ENCODE assay signal across 12 cellular contexts in genomic region chr7:91565499-91566331, GRCh38.
DNase-seq lines count a peak whose midpoint lies in the region; ATAC-seq and TF ChIP-seq lines count a peak whose summit lies in the region.
"Had no signal": no experiment of that assay in that cellular context is flagged by ENCODE, and none has a peak within 500 bp of the region (broad histone marks: within the 10 kb centered on the region; RNA-seq: fewer than 3 reads in every experiment).

No MANE protein-coding gene starts in this region.

- H3K9me3 Mint-ChIP-seq in WTC11: no peaks in the 10 kb centered on the region
- H3K9me3 Mint-ChIP-seq: T-helper 1 cell treated with Interleukin-12 subunit alpha and Interleukin-12 subunit beta and Interleukin-4 antibody, amounts not matched to agents 30 μg/mL and 1 μg/mL, for 36 hours had no signal

- peak in 2 of 3 experiments; percentile 52 to 71 for DNase-seq in NCI-H1417 (lab: John Stamatoyannopoulos, UW)
- no peak for DNase-seq in NCI-H1417 treated with DMSO at 0.1 percent for 48 hours (lab: John Stamatoyannopoulos, UW)
- no peak for DNase-seq in WTC11 (ENCODE audit: low spot score)
- DNase-seq in left lung: no peak
- peak in 1 of 2 donors; percentile 22 for DNase-seq in uterus
- no peak for DNase-seq in brain microvascular endothelial cell
- DNase-seq in OCI-M2 (lab: John Stamatoyannopoulos, UW; ENCODE audit: unreplicated experiment): no peak
- DNase-seq: activated T-cell treated with anti-CD3 and anti-CD28 coated beads, Interleukin-2, amount 50 U/mL, for 72 hours; NCI-H187 treated with DMSO at 0.1 percent for 48 hours had no signal

- TF ChIP-seq CTCF in WTC11 (IDR thresholded peaks at IDR 0.05) (no peak), left lung (IDR thresholded peaks at IDR 0.05) (no peak), uterus (IDR thresholded peaks at IDR 0.05) (no peak), brain microvascular endothelial cell (IDR thresholded peaks at IDR 0.05; ENCODE audit: low read depth, low read length, missing control alignments) (no peak)

- intact Hi-C loops in left lung (cut with DNase I) (no loop called here), uterus (cut with DNase I; ENCODE audit: low total_unique reads) (no loop called here)

- CTCF ChIA-PET in WTC11 (lab: Charles Lee): no interaction called here

- H3K27ac ChIP-seq in left lung (no peak overlapping the region), uterus (peak overlapping the region; percentile 58 to 60), brain microvascular endothelial cell (no peak overlapping the region)
- H3K27ac ChIP-seq: epithelial cell of prostate had no signal

- H3K27me3 ChIP-seq in left lung: no peaks in the 10 kb centered on the region
- H3K27me3 ChIP-seq in uterus: no peaks in the 10 kb centered on the region
- H3K27me3 ChIP-seq in brain microvascular endothelial cell (replicated peaks): no peaks in the 10 kb centered on the region

- no peaks in the 10 kb centered on the region for H3K36me3 ChIP-seq in left lung
- no peaks in the 10 kb centered on the region for H3K36me3 ChIP-seq in uterus
- no peaks in the 10 kb centered on the region for H3K36me3 ChIP-seq in brain microvascular endothelial cell (replicated peaks)

- H3K9me3 ChIP-seq in left lung (no peaks in the 10 kb centered on the region), uterus (no peaks in the 10 kb centered on the region)

- H3K27me3 Mint-ChIP-seq in WTC11 (ENCODE audit: low read depth): no peaks in the 10 kb centered on the region

- no peaks in the 10 kb centered on the region for H3K36me3 Mint-ChIP-seq in WTC11

- H3K4me1 ChIP-seq in left lung: no peaks in the 10 kb centered on the region
- H3K4me1 ChIP-seq in uterus: no peaks in the 10 kb centered on the region

- H3K4me3 Mint-ChIP-seq in WTC11: no peak overlapping the region
- H3K4me3 Mint-ChIP-seq: activated T-cell treated with anti-CD3 and anti-CD28 coated beads, Interleukin-2, amount 50 U/mL, for 72 hours; T-helper 1 cell treated with Interleukin-12 subunit alpha and Interleukin-12 subunit beta and Interleukin-4 antibody, amounts not matched to agents 30 μg/mL and 1 μg/mL, for 36 hours had no signal

- H3K4me3 ChIP-seq in left lung (no peak overlapping the region), uterus (no peak overlapping the region), brain microvascular endothelial cell (ENCODE audit: low read depth, low read length) (no peak overlapping the region)

- in situ Hi-C loops in brain microvascular endothelial cell (cut with HindIII; ENCODE audit: low pct_ligation_motif_present, low sequenced_read_pairs): no loop called here

- TF ChIP-seq POLR2A in uterus (IDR thresholded peaks at IDR 0.05): no peak

- POLR2A ChIA-PET in WTC11 (lab: Charles Lee): interaction anchor here (0.6 kb wide), 1 partner anchor 804 kb away, joined by 3 read pairs; no protein-coding TSS in a partner anchor

- peak; percentile 60; the same call in 1 of the 2 replicates for ATAC-seq in WTC11
- ATAC-seq in left lung: peak; percentile 26
- no peak for ATAC-seq in HG03196 (IDR thresholded peaks at IDR 0.05; ENCODE audit: unreplicated experiment)
- ATAC-seq: activated T-cell treated with anti-CD3 and anti-CD28 coated beads, Interleukin-2, amount 50 U/mL, for 72 hours had no signal

- H3K27ac Mint-ChIP-seq in WTC11: no peak overlapping the region
- H3K27ac Mint-ChIP-seq: activated T-cell treated with anti-CD3 and anti-CD28 coated beads, Interleukin-2, amount 50 U/mL, for 72 hours; T-helper 1 cell treated with Interleukin-12 subunit alpha and Interleukin-12 subunit beta and Interleukin-4 antibody, amounts not matched to agents 30 μg/mL and 1 μg/mL, for 36 hours had no signal

- peaks cover 39% of the 10 kb centered on the region for H3K4me1 Mint-ChIP-seq in WTC11

TF ChIP-seq in WTC11, 78 proteins besides CTCF, POLR2A, EP300 and RAD21 (continues in another document):
- TF ChIP-seq JUN (CRISPR knock-in tag; IDR thresholded peaks at IDR 0.05): no peak
- no peak for TF ChIP-seq NFYB (CRISPR knock-in tag; conservative IDR thresholded peaks at IDR 0.05; ENCODE audit: low read depth)
- TF ChIP-seq, protein P1, sequence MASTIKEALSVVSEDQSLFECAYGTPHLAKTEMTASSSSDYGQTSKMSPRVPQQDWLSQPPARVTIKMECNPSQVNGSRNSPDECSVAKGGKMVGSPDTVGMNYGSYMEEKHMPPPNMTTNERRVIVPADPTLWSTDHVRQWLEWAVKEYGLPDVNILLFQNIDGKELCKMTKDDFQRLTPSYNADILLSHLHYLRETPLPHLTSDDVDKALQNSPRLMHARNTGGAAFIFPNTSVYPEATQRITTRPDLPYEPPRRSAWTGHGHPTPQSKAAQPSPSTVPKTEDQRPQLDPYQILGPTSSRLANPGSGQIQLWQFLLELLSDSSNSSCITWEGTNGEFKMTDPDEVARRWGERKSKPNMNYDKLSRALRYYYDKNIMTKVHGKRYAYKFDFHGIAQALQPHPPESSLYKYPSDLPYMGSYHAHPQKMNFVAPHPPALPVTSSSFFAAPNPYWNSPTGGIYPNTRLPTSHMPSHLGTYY (CRISPR knock-in tag; IDR thresholded peaks at IDR 0.05): no peak
- TF ChIP-seq GRHL2 (CRISPR knock-in tag; IDR thresholded peaks at IDR 0.05; ENCODE audit: insufficient replicate concordance, severe bottlenecking): no peak
- no peak for TF ChIP-seq ATF1 (CRISPR knock-in tag; IDR thresholded peaks at IDR 0.05)
- no peak for TF ChIP-seq ATF2 (CRISPR knock-in tag; IDR thresholded peaks at IDR 0.05; ENCODE audit: borderline replicate concordance, low read depth)
- TF ChIP-seq, protein P2, sequence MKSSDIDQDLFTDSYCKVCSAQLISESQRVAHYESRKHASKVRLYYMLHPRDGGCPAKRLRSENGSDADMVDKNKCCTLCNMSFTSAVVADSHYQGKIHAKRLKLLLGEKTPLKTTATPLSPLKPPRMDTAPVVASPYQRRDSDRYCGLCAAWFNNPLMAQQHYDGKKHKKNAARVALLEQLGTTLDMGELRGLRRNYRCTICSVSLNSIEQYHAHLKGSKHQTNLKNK (CRISPR knock-in tag; IDR thresholded peaks at IDR 0.05): no peak
- TF ChIP-seq ZNF396 (CRISPR knock-in tag; IDR thresholded peaks at IDR 0.05; ENCODE audit: borderline replicate concordance): no peak
- TF ChIP-seq MAX (CRISPR knock-in tag; IDR thresholded peaks at IDR 0.05): no peak
- TF ChIP-seq, protein P3, sequence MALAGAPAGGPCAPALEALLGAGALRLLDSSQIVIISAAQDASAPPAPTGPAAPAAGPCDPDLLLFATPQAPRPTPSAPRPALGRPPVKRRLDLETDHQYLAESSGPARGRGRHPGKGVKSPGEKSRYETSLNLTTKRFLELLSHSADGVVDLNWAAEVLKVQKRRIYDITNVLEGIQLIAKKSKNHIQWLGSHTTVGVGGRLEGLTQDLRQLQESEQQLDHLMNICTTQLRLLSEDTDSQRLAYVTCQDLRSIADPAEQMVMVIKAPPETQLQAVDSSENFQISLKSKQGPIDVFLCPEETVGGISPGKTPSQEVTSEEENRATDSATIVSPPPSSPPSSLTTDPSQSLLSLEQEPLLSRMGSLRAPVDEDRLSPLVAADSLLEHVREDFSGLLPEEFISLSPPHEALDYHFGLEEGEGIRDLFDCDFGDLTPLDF (CRISPR knock-in tag; IDR thresholded peaks at IDR 0.05): no peak
- no peak for TF ChIP-seq NR2C2 (CRISPR knock-in tag; IDR thresholded peaks at IDR 0.05)
- TF ChIP-seq, protein P4, sequence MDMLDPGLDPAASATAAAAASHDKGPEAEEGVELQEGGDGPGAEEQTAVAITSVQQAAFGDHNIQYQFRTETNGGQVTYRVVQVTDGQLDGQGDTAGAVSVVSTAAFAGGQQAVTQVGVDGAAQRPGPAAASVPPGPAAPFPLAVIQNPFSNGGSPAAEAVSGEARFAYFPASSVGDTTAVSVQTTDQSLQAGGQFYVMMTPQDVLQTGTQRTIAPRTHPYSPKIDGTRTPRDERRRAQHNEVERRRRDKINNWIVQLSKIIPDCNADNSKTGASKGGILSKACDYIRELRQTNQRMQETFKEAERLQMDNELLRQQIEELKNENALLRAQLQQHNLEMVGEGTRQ (CRISPR knock-in tag; IDR thresholded peaks at IDR 0.05): no peak
- no peak for TF ChIP-seq GTF2I (CRISPR knock-in tag; conservative IDR thresholded peaks at IDR 0.05)
- TF ChIP-seq, protein P5, sequence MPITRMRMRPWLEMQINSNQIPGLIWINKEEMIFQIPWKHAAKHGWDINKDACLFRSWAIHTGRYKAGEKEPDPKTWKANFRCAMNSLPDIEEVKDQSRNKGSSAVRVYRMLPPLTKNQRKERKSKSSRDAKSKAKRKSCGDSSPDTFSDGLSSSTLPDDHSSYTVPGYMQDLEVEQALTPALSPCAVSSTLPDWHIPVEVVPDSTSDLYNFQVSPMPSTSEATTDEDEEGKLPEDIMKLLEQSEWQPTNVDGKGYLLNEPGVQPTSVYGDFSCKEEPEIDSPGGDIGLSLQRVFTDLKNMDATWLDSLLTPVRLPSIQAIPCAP (CRISPR knock-in tag; IDR thresholded peaks at IDR 0.05): no peak
- no peak for TF ChIP-seq ATF3 (CRISPR knock-in tag; conservative IDR thresholded peaks at IDR 0.05)

Comparison
In these comparisons a context has a peak if more than half of its experiments do, and no peak if none do; other contexts are left out.
1. DNase-seq: peak in NCI-H1417 (2 of 3); none in NCI-H1417 treated with DMSO at 0.1 percent for 48 hours (single experiment), WTC11 (single experiment), left lung (0 of 2), brain microvascular endothelial cell (single experiment) and OCI-M2 (single experiment).
2. H3K27ac ChIP-seq: peak in uterus (2 of 2); none in left lung (0 of 2) and brain microvascular endothelial cell (single experiment).